1 cellular context compared by ENCODE assay signal in the genomic region with DNA sequence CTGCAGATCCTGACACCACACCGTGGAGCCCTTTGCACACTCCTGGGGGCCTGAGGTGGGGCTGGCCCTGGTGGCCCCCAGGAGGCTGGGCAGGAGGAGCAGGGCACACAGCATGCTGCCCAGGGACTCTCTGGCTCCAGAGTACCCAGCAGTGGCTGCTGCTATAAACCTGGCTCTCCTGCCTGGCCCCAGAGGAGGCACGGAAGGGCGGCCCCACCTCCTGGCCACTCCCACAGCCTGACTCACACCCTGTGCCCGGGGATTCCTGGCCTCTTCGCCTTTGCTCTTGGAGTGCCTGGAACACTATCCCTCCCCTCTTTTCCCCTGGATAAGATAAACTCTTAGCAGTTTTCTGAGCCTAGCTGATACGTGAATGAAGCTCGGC.
TF ChIP-seq lines count a peak whose summit lies in the region.

A gene with protein sequence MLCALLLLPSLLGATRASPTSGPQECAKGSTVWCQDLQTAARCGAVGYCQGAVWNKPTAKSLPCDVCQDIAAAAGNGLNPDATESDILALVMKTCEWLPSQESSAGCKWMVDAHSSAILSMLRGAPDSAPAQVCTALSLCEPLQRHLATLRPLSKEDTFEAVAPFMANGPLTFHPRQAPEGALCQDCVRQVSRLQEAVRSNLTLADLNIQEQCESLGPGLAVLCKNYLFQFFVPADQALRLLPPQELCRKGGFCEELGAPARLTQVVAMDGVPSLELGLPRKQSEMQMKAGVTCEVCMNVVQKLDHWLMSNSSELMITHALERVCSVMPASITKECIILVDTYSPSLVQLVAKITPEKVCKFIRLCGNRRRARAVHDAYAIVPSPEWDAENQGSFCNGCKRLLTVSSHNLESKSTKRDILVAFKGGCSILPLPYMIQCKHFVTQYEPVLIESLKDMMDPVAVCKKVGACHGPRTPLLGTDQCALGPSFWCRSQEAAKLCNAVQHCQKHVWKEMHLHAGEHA (minus strand): TSS at position 165 of the 385 bp plus-strand sequence. CDS start 51 bp downstream, at position 114.

TF ChIP-seq in K562, 482 proteins besides CTCF, POLR2A, EP300 and RAD21 (continued from another document):
- no peak for TF ChIP-seq SMAD3 (CRISPR knock-in tag; conservative IDR thresholded peaks at IDR 0.05)
- TF ChIP-seq, protein P1, sequence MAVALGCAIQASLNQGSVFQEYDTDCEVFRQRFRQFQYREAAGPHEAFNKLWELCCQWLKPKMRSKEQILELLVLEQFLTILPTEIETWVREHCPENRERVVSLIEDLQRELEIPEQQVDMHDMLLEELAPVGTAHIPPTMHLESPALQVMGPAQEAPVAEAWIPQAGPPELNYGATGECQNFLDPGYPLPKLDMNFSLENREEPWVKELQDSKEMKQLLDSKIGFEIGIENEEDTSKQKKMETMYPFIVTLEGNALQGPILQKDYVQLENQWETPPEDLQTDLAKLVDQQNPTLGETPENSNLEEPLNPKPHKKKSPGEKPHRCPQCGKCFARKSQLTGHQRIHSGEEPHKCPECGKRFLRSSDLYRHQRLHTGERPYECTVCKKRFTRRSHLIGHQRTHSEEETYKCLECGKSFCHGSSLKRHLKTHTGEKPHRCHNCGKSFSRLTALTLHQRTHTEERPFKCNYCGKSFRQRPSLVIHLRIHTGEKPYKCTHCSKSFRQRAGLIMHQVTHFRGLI (CRISPR knock-in tag; IDR thresholded peaks at IDR 0.05), result no peak
- no peak for TF ChIP-seq SLC30A9 (CRISPR knock-in tag; IDR thresholded peaks at IDR 0.05)
- TF ChIP-seq, protein P2, sequence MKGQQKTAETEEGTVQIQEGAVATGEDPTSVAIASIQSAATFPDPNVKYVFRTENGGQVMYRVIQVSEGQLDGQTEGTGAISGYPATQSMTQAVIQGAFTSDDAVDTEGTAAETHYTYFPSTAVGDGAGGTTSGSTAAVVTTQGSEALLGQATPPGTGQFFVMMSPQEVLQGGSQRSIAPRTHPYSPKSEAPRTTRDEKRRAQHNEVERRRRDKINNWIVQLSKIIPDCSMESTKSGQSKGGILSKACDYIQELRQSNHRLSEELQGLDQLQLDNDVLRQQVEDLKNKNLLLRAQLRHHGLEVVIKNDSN (CRISPR knock-in tag; IDR thresholded peaks at IDR 0.05), result no peak
